ENCODE assay signal across 1 cellular context in genomic region chr1:235083589-235084323, GRCh38.
A peak's percentile ranks its signal among the peaks of the same experiment; 100 is the strongest.
TF ChIP-seq lines count a peak whose summit lies in the region.

No MANE protein-coding gene starts in this region.

TF ChIP-seq in GM12878, 131 proteins besides CTCF, POLR2A, EP300 and RAD21 (continued from another document):
- TF ChIP-seq RELB (IDR thresholded peaks at IDR 0.05; ENCODE audit: low read depth) = peak; percentile 84
- TF ChIP-seq SIN3A (IDR thresholded peaks at IDR 0.05; ENCODE audit: low read depth, low read length) = no peak
- peak; percentile 79 for TF ChIP-seq GATAD2B (conservative IDR thresholded peaks at IDR 0.05; ENCODE audit: low read depth)
- TF ChIP-seq SREBF1 (IDR thresholded peaks at IDR 0.05; ENCODE audit: low read length) = no peak
- no peak for TF ChIP-seq ATF3 (IDR thresholded peaks at IDR 0.05; ENCODE audit: borderline replicate concordance, extremely low read depth, low read depth, low read length)
- TF ChIP-seq STAT3 (IDR thresholded peaks at IDR 0.05; ENCODE audit: low read depth, low read length) = no peak
- TF ChIP-seq HCFC1 (IDR thresholded peaks at IDR 0.05; ENCODE audit: low read length) = no peak
- TF ChIP-seq NRF1 (conservative IDR thresholded peaks at IDR 0.05; ENCODE audit: low read depth, low read length) = no peak; the same call in 1 of the 2 replicates
- no peak for TF ChIP-seq YBX1 (IDR thresholded peaks at IDR 0.05)
- TF ChIP-seq RELA (IDR thresholded peaks at IDR 0.05; ENCODE audit: borderline replicate concordance, partially characterized antibody) = peak; percentile 71
- no peak for TF ChIP-seq ZNF24 (IDR thresholded peaks at IDR 0.05)
- peak; percentile 78; the same call in 1 of the 2 replicates for TF ChIP-seq ZBED1 (IDR thresholded peaks at IDR 0.05; ENCODE audit: borderline replicate concordance)
- TF ChIP-seq ATF7 (IDR thresholded peaks at IDR 0.05; ENCODE audit: low read depth) = peak; percentile 45; the same call in 1 of the 2 replicates
- TF ChIP-seq PKNOX1 (IDR thresholded peaks at IDR 0.05) = 0 out of 2 replicates have a peak, but pooled peaks have one; percentile 12
- no peak; the same call in 1 of the 2 replicates for TF ChIP-seq ZNF207 (IDR thresholded peaks at IDR 0.05; ENCODE audit: borderline replicate concordance)
- TF ChIP-seq SP1 (IDR thresholded peaks at IDR 0.05; ENCODE audit: low read depth, low read length) = no peak
